ENCODE assay signal across 9 cellular contexts in genomic region chr12:111442301-111443045, GRCh38. TPM values are rescaled to one million over a fixed set of nuclear protein-coding genes. Genes with fewer than 3 reads are reported as not detected.
DNase-seq lines count a peak whose midpoint lies in the region; ATAC-seq, FAIRE-seq and TF ChIP-seq lines count a peak whose summit lies in the region.
"Had no signal": no experiment of that assay in that cellular context is flagged by ENCODE, and none has a peak within 500 bp of the region (broad histone marks: within the 10 kb centered on the region; RNA-seq: fewer than 3 reads in every experiment).

No MANE protein-coding gene starts in this region.

- TF ChIP-seq CTCF in HCT116 (IDR thresholded peaks at IDR 0.05 in 2 of 3, conservative IDR thresholded peaks at IDR 0.05 in 1 of 3; ENCODE audit: borderline replicate concordance in 1 of 3, insufficient read depth in 1 of 3, low read depth in 2 of 3, low read length in 2 of 3) (no peak), WTC11 (IDR thresholded peaks at IDR 0.05) (no peak), right atrium auricular region (IDR thresholded peaks at IDR 0.05) (no peak)

- H3K79me2 ChIP-seq in HCT116 (ENCODE audit: insufficient read depth, low read length), result no peaks in the 10 kb centered on the region; the same call in 1 of the 2 replicates

- H3K4me3 ChIP-seq in HCT116 (replicated peaks in 1 of 2; ENCODE audit: low read depth in 1 of 2, low read length in 2 of 2), result no peak overlapping the region
- no peak overlapping the region for H3K4me3 ChIP-seq in right atrium auricular region
- H3K4me3 ChIP-seq in skeletal muscle tissue (ENCODE audit: low read length in 3 of 3), result no peak overlapping the region
- H3K4me3 ChIP-seq: neural progenitor cell had no signal

- H2AFZ ChIP-seq in HCT116 (ENCODE audit: low read depth, low read length, poor library complexity, severe bottlenecking), result no peak overlapping the region
- H2AFZ ChIP-seq: neural progenitor cell had no signal

- H4K20me1 ChIP-seq in HCT116 (ENCODE audit: insufficient read depth), result no peaks in the 10 kb centered on the region

- no peak overlapping the region for H3K9ac ChIP-seq in HCT116 (ENCODE audit: low read length)
- peak overlapping the region in 1 of 3 donors; percentile 45 for H3K9ac ChIP-seq in skeletal muscle tissue (ENCODE audit: low read depth in 1 of 3, low read length in 3 of 3)
- H3K9ac ChIP-seq: neural progenitor cell had no signal

- H3K27me3 ChIP-seq in HCT116 (ENCODE audit: insufficient read depth, low read length), result no peaks in the 10 kb centered on the region
- H3K27me3 ChIP-seq in right atrium auricular region, result no peaks in the 10 kb centered on the region
- no peaks in the 10 kb centered on the region for H3K27me3 ChIP-seq in skeletal muscle tissue (ENCODE audit: control insufficient read depth in 3 of 3, insufficient read depth in 3 of 3, low read length in 3 of 3)
- H3K27me3 ChIP-seq: neural progenitor cell had no signal

- intact Hi-C loops in HCT116 (cut with micrococcal nuclease), result no loop called here

- H3K9me2 ChIP-seq in HCT116 (ENCODE audit: insufficient read depth), result no peaks in the 10 kb centered on the region

- RAD21 ChIA-PET in HCT116 (lab: Charles Lee; ENCODE audit: low non-redundant PET in 1 of 2, low total read pairs in 2 of 2, uncharacterized antibody in 2 of 2, unreplicated experiment in 2 of 2), result interaction anchor here in 1 of 2 experiments (1.2 kb wide), 1 partner anchor 9 kb away, joined by 3 read pairs; no protein-coding TSS in a partner anchor

- peak; percentile 7; the same call in 1 of the 2 replicates for ATAC-seq in HCT116
- no peak for ATAC-seq in WTC11

- no peak for TF ChIP-seq POLR2A in HCT116 (IDR thresholded peaks at IDR 0.05; ENCODE audit: borderline replicate concordance, extremely low read depth, insufficient read depth, insufficient read length)

- POLR2A ChIA-PET in HCT116 (lab: Charles Lee) (no interaction called here), WTC11 (lab: Charles Lee) (no interaction called here)

- no peak for DNase-seq in HCT116 (ENCODE audit: low read depth, low spot score)
- peak; percentile 7 for DNase-seq in WTC11 (ENCODE audit: low spot score)
- DNase-seq in right atrium auricular region (ENCODE audit: low spot score), result no peak
- no peak for DNase-seq in NCI-H526 treated with DMSO at 0.1 percent for 48 hours (lab: John Stamatoyannopoulos, UW)
- DNase-seq in frontal cortex (ENCODE audit: low spot score in 2 of 2), result no peak
- DNase-seq in NK-92 treated with Interleukin-12 subunit alpha and Interleukin-12 subunit beta, amount 100 ng/mL, for 24 hours (lab: John Stamatoyannopoulos, UW), result no peak
- DNase-seq: WERI-Rb-1 had no signal

- H3K27ac ChIP-seq in HCT116 (ENCODE audit: low read depth, low read length) (no peak overlapping the region), right atrium auricular region (peak overlapping the region; percentile 24 to 84), skeletal muscle tissue (ENCODE audit: low read depth, low read length) (peak overlapping the region; percentile 82)
- H3K27ac ChIP-seq: neural progenitor cell, WERI-Rb-1 had no signal

- H3K36me3 ChIP-seq in HCT116 (ENCODE audit: control insufficient read depth in 1 of 2, insufficient read depth in 2 of 2, low read length in 2 of 2), result peaks cover 5 to 18% of the 10 kb centered on the region in 2 experiments; a peak in 2 of 4 replicates
- H3K36me3 ChIP-seq in right atrium auricular region, result peaks cover 25% of the 10 kb centered on the region
- peaks cover 10 to 28% (median 11%) of the 10 kb centered on the region in 3 donors for H3K36me3 ChIP-seq in skeletal muscle tissue (ENCODE audit: control insufficient read depth in 3 of 3, insufficient read depth in 3 of 3, low read length in 3 of 3)
- H3K36me3 ChIP-seq: neural progenitor cell had no signal

- no peak for FAIRE-seq in frontal cortex (lab: Jason Lieb, UNC)

- H3K4me1 Mint-ChIP-seq in WTC11, result peaks cover 34% of the 10 kb centered on the region

- CTCF ChIA-PET in HCT116 (lab: Charles Lee), result interaction anchor here (1.1 to 1.2 kb wide), 3 partner anchors 10 to 231 kb away, joined by 3 to 6 read pairs (median 3); no protein-coding TSS in a partner anchor
- CTCF ChIA-PET in WTC11 (lab: Charles Lee), result interaction anchor here (0.9 to 2.4 kb wide), 5 partner anchors 9 to 46 kb away, joined by 4 to 12 read pairs (median 8); no protein-coding TSS in a partner anchor

- H3K27ac Mint-ChIP-seq in WTC11, result peak overlapping the region; percentile 85
- H3K27ac Mint-ChIP-seq: neural progenitor cell had no signal

- H3K4me3 Mint-ChIP-seq in WTC11, result no peak overlapping the region
- H3K4me3 Mint-ChIP-seq: neural progenitor cell had no signal

- no peak overlapping the region for H3K4me2 ChIP-seq in HCT116 (ENCODE audit: low read length)
- H3K4me2 ChIP-seq: neural progenitor cell had no signal

- no TSS peak for BruUV-seq in HCT116 (replicated peaks; lab: Mats Ljungman, UMichigan)

- H3K27me3 Mint-ChIP-seq in WTC11 (ENCODE audit: low read depth), result no peaks in the 10 kb centered on the region

- H3K9me3 ChIP-seq in HCT116 (ENCODE audit: control insufficient read depth in 1 of 2, insufficient read depth in 1 of 2, low read depth in 1 of 2, low read length in 2 of 2), result no peaks in the 10 kb centered on the region
- no peaks in the 10 kb centered on the region for H3K9me3 ChIP-seq in right atrium auricular region
- no peaks in the 10 kb centered on the region for H3K9me3 ChIP-seq in skeletal muscle tissue (ENCODE audit: control insufficient read depth in 3 of 3, low read length in 3 of 3)

- TF ChIP-seq RAD21 in HCT116 (IDR thresholded peaks at IDR 0.05; ENCODE audit: low read depth), result no peak

- peaks cover 17% of the 10 kb centered on the region for H3K36me3 Mint-ChIP-seq in WTC11

- peaks cover 0 to 17% of the 10 kb centered on the region in 2 experiments; a peak in 1 of 4 replicates for H3K4me1 ChIP-seq in HCT116 (ENCODE audit: control insufficient read depth in 1 of 2, insufficient read depth in 2 of 2, low read length in 2 of 2)
- peaks cover 4 to 95% of the 10 kb centered on the region in 2 donors for H3K4me1 ChIP-seq in right atrium auricular region
- H3K4me1 ChIP-seq in skeletal muscle tissue (ENCODE audit: control insufficient read depth in 3 of 3, insufficient read depth in 3 of 3, low read length in 3 of 3), result peaks cover 57 to 81% (median 66%) of the 10 kb centered on the region in 3 donors
- H3K4me1 ChIP-seq: neural progenitor cell had no signal

- H3K9me3 Mint-ChIP-seq in WTC11, result no peaks in the 10 kb centered on the region
- H3K9me3 Mint-ChIP-seq: neural progenitor cell had no signal

TF ChIP-seq in HCT116, 20 proteins besides CTCF, POLR2A, EP300 and RAD21 (continues in another document):
- TF ChIP-seq ZBTB33 (IDR thresholded peaks at IDR 0.05; ENCODE audit: extremely low read depth, insufficient replicate concordance, low read length), result no peak
- TF ChIP-seq POLR2AphosphoS5 (IDR thresholded peaks at IDR 0.05; ENCODE audit: low read depth, low read length), result no peak
- no peak for TF ChIP-seq ATF3 (IDR thresholded peaks at IDR 0.05)

TF ChIP-seq in WTC11, 78 proteins besides CTCF, POLR2A, EP300 and RAD21 (continues in another document):
- TF ChIP-seq ZNF423 (CRISPR knock-in tag; IDR thresholded peaks at IDR 0.05) (no peak), ZNF121 (CRISPR knock-in tag; IDR thresholded peaks at IDR 0.05) (no peak), ERG (CRISPR knock-in tag; IDR thresholded peaks at IDR 0.05) (no peak), JUN (CRISPR knock-in tag; IDR thresholded peaks at IDR 0.05) (no peak), AR (CRISPR knock-in tag; IDR thresholded peaks at IDR 0.05) (no peak), ZNF317 (CRISPR knock-in tag; IDR thresholded peaks at IDR 0.05; ENCODE audit: borderline replicate concordance, low read depth) (no peak), KAT7 (CRISPR knock-in tag; IDR thresholded peaks at IDR 0.05; ENCODE audit: borderline replicate concordance) (no peak)

RNA-seq across cellular contexts. Expression of gene SH2B3, which starts 36.8 kb away (rescaled TPM):
- total RNA-seq in HCT116 (2021; ENCODE audit: unreplicated experiment), result 17.3 TPM
- polyA plus RNA-seq in HCT116 (2012), result 8.7 and 10.1 TPM in 2 replicates
- 20.5 to 31.8 TPM (median 20.7 TPM) in 3 replicates for total RNA-seq in WTC11 (2021)
- 10 to 100 TPM; 42.6 to 47.4 TPM for total RNA-seq in right atrium auricular region
- total RNA-seq in skeletal muscle tissue, result 7.8 TPM
- total RNA-seq in frontal cortex, result 2.4 TPM
